In genomic region chr12:4268549-4269181, GRCh38 we compare ENCODE assay signal across 8 cellular contexts. TPM values are rescaled to one million over a fixed set of nuclear protein-coding genes. Genes with fewer than 3 reads are reported as not detected.
DNase-seq lines count a peak whose midpoint lies in the region; ATAC-seq and TF ChIP-seq lines count a peak whose summit lies in the region.

No MANE protein-coding gene starts in this region.

- intact Hi-C loops in esophagus muscularis mucosa (cut with DNase I): loop anchor here (5.0 kb wide), 1 partner anchor 151 kb away; no protein-coding TSS in a partner anchor
- intact Hi-C loops in psoas muscle (cut with DNase I): no loop called here

- peak overlapping the region; percentile 93 to 98 (median 97) for H3K27ac ChIP-seq in esophagus muscularis mucosa (replicated peaks in 1 of 4)
- peak overlapping the region; percentile 67 for H3K27ac ChIP-seq in psoas muscle

- TF ChIP-seq EP300 in esophagus muscularis mucosa (IDR thresholded peaks at IDR 0.05): no peak

- H3K36me3 ChIP-seq in esophagus muscularis mucosa (no peaks in the 10 kb centered on the region), psoas muscle (ENCODE audit: insufficient read depth in 1 of 2, low read depth in 1 of 2) (no peaks in the 10 kb centered on the region)

- TF ChIP-seq POLR2A in esophagus muscularis mucosa (IDR thresholded peaks at IDR 0.05; ENCODE audit: low read depth): no peak

- WGBS in esophagus muscularis mucosa: 3% methylated on average over 26 of the region's 26 CpGs
- 5 to 13% (median 6%) methylated on average over 26 of the region's 26 CpGs for WGBS in psoas muscle, 3 donors

- H3K9me3 ChIP-seq in esophagus muscularis mucosa: no peaks in the 10 kb centered on the region
- H3K9me3 ChIP-seq in psoas muscle: no peaks in the 10 kb centered on the region

- H3K4me1 ChIP-seq in esophagus muscularis mucosa (peaks cover 33 to 45% (median 41%) of the 10 kb centered on the region in 4 donors), psoas muscle (peaks cover 37% of the 10 kb centered on the region)

- H3K27me3 ChIP-seq in esophagus muscularis mucosa: peaks cover 0 to 5% (median under 1%) of the 10 kb centered on the region in 4 donors
- H3K27me3 ChIP-seq in psoas muscle (ENCODE audit: insufficient read depth in 3 of 3, low read length in 2 of 3): peaks cover 0 to 74% (median 32%) of the 10 kb centered on the region in 3 donors

- no peak for ATAC-seq in psoas muscle
- no peak for ATAC-seq in GM18519 (IDR thresholded peaks at IDR 0.05; ENCODE audit: low FRiP score, unreplicated experiment)

- H3K4me3 ChIP-seq in esophagus muscularis mucosa: peak overlapping the region; percentile 71 to 98 (median 76)
- peak overlapping the region; percentile 69 for H3K4me3 ChIP-seq in psoas muscle

- peak; percentile 36 for DNase-seq in NCI-H1105 treated with DMSO at 0.1 percent for 48 hours (lab: John Stamatoyannopoulos, UW)
- no peak for DNase-seq in NCI-H1105 (lab: John Stamatoyannopoulos, UW)
- peak; percentile 85 for DNase-seq in activated CD8-positive, alpha-beta memory T cell treated with anti-CD3 and anti-CD28 coated beads for 24 hours
- no peak for DNase-seq in esophagus muscularis mucosa (ENCODE audit: extremely low spot score)
- no peak for DNase-seq in psoas muscle
- DNase-seq in EL: no peak
- no peak for DNase-seq in NCI-H187 (lab: John Stamatoyannopoulos, UW)

- no peak for TF ChIP-seq CTCF in esophagus muscularis mucosa (IDR thresholded peaks at IDR 0.05)
- no peak for TF ChIP-seq CTCF in psoas muscle (IDR thresholded peaks at IDR 0.05)

RNA-seq across cellular contexts. Expression of gene CCND2, which starts 4.9 kb away (rescaled TPM):
- total RNA-seq in esophagus muscularis mucosa: 100 to 1,000 TPM; 101 to 122 (median 111) TPM
- 10 to 100 TPM in 1 of 4 donors, 1 to 10 TPM in 3; 3.3 to 10.1 (median 6.2) TPM for total RNA-seq in psoas muscle
- polyA plus RNA-seq in psoas muscle: under 1 TPM; 0.31 to 0.68 (median 0.58) TPM

RNA-seq across cellular contexts. Expression of gene TIGAR, which starts 52.3 kb away (rescaled TPM):
- total RNA-seq in esophagus muscularis mucosa (1 to 10 TPM; 6.6 to 7.6 (median 7.4) TPM), psoas muscle (10 to 100 TPM; 10.9 to 17.3 (median 11.8) TPM)
- polyA plus RNA-seq in psoas muscle: 10 to 100 TPM in 1 of 3 donors, 1 to 10 TPM in 2; 6.3 to 20.0 (median 8.1) TPM

Comparison
In these comparisons a context has a peak if more than half of its experiments do, and no peak if none do; other contexts are left out.
1. DNase-seq: peak in NCI-H1105 treated with DMSO at 0.1 percent for 48 hours (single experiment) and activated CD8-positive, alpha-beta memory T cell treated with anti-CD3 and anti-CD28 coated beads for 24 hours (single experiment); none in NCI-H1105 (single experiment), esophagus muscularis mucosa (single experiment), psoas muscle (0 of 2), EL (single experiment) and NCI-H187 (0 of 2).
2. RNA of gene CCND2, which starts 4.9 kb away (total RNA-seq): 101 to 122 TPM in esophagus muscularis mucosa; 3.3 to 10.1 TPM in psoas muscle; every median in the first group is over 4 times any median in the second.